ENCODE assay signal across 1 cellular context in the genomic region with DNA sequence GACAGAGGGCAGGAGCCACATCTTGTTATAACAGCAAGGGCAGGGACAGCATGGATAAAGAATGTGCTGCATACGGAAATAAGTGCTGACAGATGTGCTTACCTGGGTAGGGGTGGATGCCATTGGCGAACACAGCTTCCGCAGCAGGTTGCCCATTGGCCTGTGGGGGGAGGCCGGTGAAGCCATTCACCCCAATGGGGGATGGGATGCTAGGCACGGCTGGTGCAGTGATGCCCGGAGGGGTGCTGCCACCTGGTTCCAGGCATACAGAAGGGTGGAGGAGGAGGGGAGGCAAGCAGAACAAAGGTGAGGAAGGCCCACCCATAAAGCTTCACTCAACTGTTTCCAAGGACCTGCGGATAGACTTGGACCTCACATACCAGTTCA.
TF ChIP-seq lines count a peak whose summit lies in the region.

No MANE protein-coding gene starts in this region.

TF ChIP-seq in endothelial cell of umbilical vein, 7 proteins besides CTCF, POLR2A, EP300 and RAD21 (continued from another document):
- TF ChIP-seq JUN (IDR thresholded peaks at IDR 0.05; ENCODE audit: borderline replicate concordance, insufficient read depth, insufficient read length, low read depth): no peak
- TF ChIP-seq, protein P1, sequence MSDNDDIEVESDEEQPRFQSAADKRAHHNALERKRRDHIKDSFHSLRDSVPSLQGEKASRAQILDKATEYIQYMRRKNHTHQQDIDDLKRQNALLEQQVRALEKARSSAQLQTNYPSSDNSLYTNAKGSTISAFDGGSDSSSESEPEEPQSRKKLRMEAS (IDR thresholded peaks at IDR 0.05; ENCODE audit: insufficient read depth, insufficient read length): no peak
